ENCODE assay signal across 26 cellular contexts in genomic region chr21:22346576-22346975, GRCh38.
DNase-seq lines count a peak whose midpoint lies in the region; ATAC-seq, FAIRE-seq and TF ChIP-seq lines count a peak whose summit lies in the region.
"Had no signal": no experiment of that assay in that cellular context is flagged by ENCODE, and none has a peak within 500 bp of the region (broad histone marks: within the 10 kb centered on the region; RNA-seq: fewer than 3 reads in every experiment).

No MANE protein-coding gene starts in this region.

- no peak overlapping the region for H3K4me3 ChIP-seq in BE2C (ENCODE audit: low read depth, low read length)
- H3K4me3 ChIP-seq: BLaER1, GM12878 had no signal

- H3K27me3 ChIP-seq in BE2C = no peaks in the 10 kb centered on the region
- H3K27me3 ChIP-seq: BLaER1 had no signal

- peak; percentile 19; the same call in 1 of the 2 replicates for TF ChIP-seq CTCF in BE2C (IDR thresholded peaks at IDR 0.05; ENCODE audit: low read depth, low read length)

- ATAC-seq in SK-N-SH treated with all-trans-retinoic acid at 6 μM for 48 hours = no peak
- no peak for ATAC-seq in GM18867 (IDR thresholded peaks at IDR 0.05; ENCODE audit: unreplicated experiment)
- ATAC-seq: GM12878 had no signal

- no peak for FAIRE-seq in RCC 7860 (lab: Jason Lieb, UNC)
- FAIRE-seq: A204.1, GM12878, GM12892, GM18507, GM19239 had no signal

- DNase-seq in Ammon's horn (ENCODE audit: low spot score) = peak; percentile 6
- no peak for DNase-seq in BE2C
- DNase-seq in stimulated activated CD4-positive, alpha-beta T cell treated with anti-CD3 and anti-CD28 coated beads, Interleukin-2, amount 100 ng/mL, for 48 hours = no peak
- DNase-seq in RCC 7860 (ENCODE audit: low spot score) = no peak
- DNase-seq: 8988T; ACHN; C1 segment of cervical spinal cord; CD4-positive, alpha-beta memory T cell; CD4-positive, CD25-positive, alpha-beta regulatory T cell; CD8-positive, alpha-beta memory T cell; COR-L47; DMS 273 treated with DMSO at 0.1 percent for 48 hours; DMS153; DMS53; DMS79; DND-41; EL; GDM1 had no signal

- no peaks in the 10 kb centered on the region for H3K36me3 ChIP-seq in BE2C
- H3K36me3 ChIP-seq: BLaER1 had no signal

- H3K4me1 ChIP-seq in BE2C = peaks cover 7% of the 10 kb centered on the region

- H3K9me3 ChIP-seq in BE2C = no peaks in the 10 kb centered on the region; the same call in 1 of the 2 replicates
- H3K9me3 ChIP-seq: BLaER1 had no signal

TF ChIP-seq in SK-N-SH treated with all-trans-retinoic acid at 6 μM for 48 hours, 23 proteins besides CTCF, POLR2A, EP300 and RAD21:
- no peak for TF ChIP-seq ZC3H10 (CRISPR knock-in tag; IDR thresholded peaks at IDR 0.05)
- TF ChIP-seq TSHZ2 (CRISPR knock-in tag; IDR thresholded peaks at IDR 0.05) = peak; percentile 63
- TF ChIP-seq TCF4 (CRISPR knock-in tag; IDR thresholded peaks at IDR 0.05; ENCODE audit: borderline replicate concordance) = peak; percentile 59; the same call in 1 of the 2 replicates
- no peak for TF ChIP-seq SNAI2 (CRISPR knock-in tag; IDR thresholded peaks at IDR 0.05)
